In genomic region chr2:156157670-156158069, GRCh38 we compare ENCODE assay signal across 18 cellular contexts.
DNase-seq lines count a peak whose midpoint lies in the region; ATAC-seq and TF ChIP-seq lines count a peak whose summit lies in the region.
"Had no signal": no experiment of that assay in that cellular context is flagged by ENCODE, and none has a peak within 500 bp of the region (broad histone marks: within the 10 kb centered on the region; RNA-seq: fewer than 3 reads in every experiment).

No MANE protein-coding gene starts in this region.

- ATAC-seq in GM19035 (IDR thresholded peaks at IDR 0.05; ENCODE audit: unreplicated experiment) = no peak
- ATAC-seq in natural killer cell treated with Interleukin-12 subunit alpha and Interleukin-12 subunit beta and Interleukin-15 and Interleukin-18, amount 100 ng/mL, for 72 hours = no peak

- H3K9me3 ChIP-seq in endodermal cell (ENCODE audit: control insufficient read depth, low read length) = no peaks in the 10 kb centered on the region
- H3K9me3 ChIP-seq: neutrophil had no signal

- H3K27ac ChIP-seq in endodermal cell (ENCODE audit: low read depth, low read length) = no peak overlapping the region
- H3K27ac ChIP-seq: neutrophil had no signal

- H3K9me3 Mint-ChIP-seq in endodermal cell = no peaks in the 10 kb centered on the region
- H3K9me3 Mint-ChIP-seq in natural killer cell treated with Interleukin-12 subunit alpha and Interleukin-12 subunit beta and Interleukin-15 and Interleukin-18, amount 100 ng/mL, for 72 hours = no peaks in the 10 kb centered on the region
- H3K9me3 Mint-ChIP-seq: activated naive CD4-positive, alpha-beta T cell treated with anti-CD3 and anti-CD28 coated beads, Interleukin-2, amount 10 ng/mL, durations not matched to agents 7 days and 5 days; memory B cell had no signal

- H3K27me3 ChIP-seq in endodermal cell (ENCODE audit: control insufficient read depth, insufficient read depth, low read length, poor library complexity, severe bottlenecking) = no peaks in the 10 kb centered on the region
- H3K27me3 ChIP-seq: neutrophil had no signal

- H3K36me3 Mint-ChIP-seq in endodermal cell (ENCODE audit: low read depth) = no peaks in the 10 kb centered on the region
- no peaks in the 10 kb centered on the region for H3K36me3 Mint-ChIP-seq in natural killer cell treated with Interleukin-12 subunit alpha and Interleukin-12 subunit beta and Interleukin-15 and Interleukin-18, amount 100 ng/mL, for 72 hours
- H3K36me3 Mint-ChIP-seq: activated naive CD4-positive, alpha-beta T cell treated with anti-CD3 and anti-CD28 coated beads, Interleukin-2, amount 10 ng/mL, durations not matched to agents 7 days and 5 days; CD4-positive, alpha-beta memory T cell; memory B cell had no signal

- no peak overlapping the region for H3K4me3 ChIP-seq in endodermal cell (ENCODE audit: low read length)

- H3K27ac Mint-ChIP-seq in endodermal cell = no peak overlapping the region
- H3K27ac Mint-ChIP-seq in natural killer cell treated with Interleukin-12 subunit alpha and Interleukin-12 subunit beta and Interleukin-15 and Interleukin-18, amount 100 ng/mL, for 72 hours = no peak overlapping the region
- H3K27ac Mint-ChIP-seq: activated naive CD4-positive, alpha-beta T cell treated with anti-CD3 and anti-CD28 coated beads, Interleukin-2, amount 10 ng/mL, durations not matched to agents 7 days and 5 days; CD4-positive, alpha-beta memory T cell; memory B cell had no signal

- DNase-seq in NCI-H2171 treated with DMSO at 0.1 percent for 48 hours (lab: John Stamatoyannopoulos, UW) (peak; percentile 32), NCI-H2171 (lab: John Stamatoyannopoulos, UW) (no peak), MV-4-11 (lab: John Stamatoyannopoulos, UW) (peak; percentile 14), endodermal cell (no peak), pons (ENCODE audit: low spot score) (peak; percentile 6), AG08396 (ENCODE audit: low spot score) (no peak)
- DNase-seq in natural killer cell treated with Interleukin-12 subunit alpha and Interleukin-12 subunit beta and Interleukin-15 and Interleukin-18, amount 100 ng/mL, for 72 hours (ENCODE audit: low spot score) = no peak
- DNase-seq: activated naive CD4-positive, alpha-beta T cell treated with anti-CD3 and anti-CD28 coated beads, Interleukin-2, amount 10 ng/mL, durations not matched to agents 7 days and 5 days; CD4-positive, alpha-beta memory T cell; effector CD4-positive, alpha-beta T cell; GDM1; NCI-H510A treated with DMSO at 0.1 percent for 48 hours; stimulated activated CD4-positive, alpha-beta T cell treated with anti-CD3 and anti-CD28 coated beads, Interleukin-2, amount 100 ng/mL, for 48 hours; stimulated activated CD8-positive, alpha-beta memory T cell treated with anti-CD3 and anti-CD28 coated beads, Interleukin-4, amount 100 ng/mL, for 48 hours; T-helper 1 cell had no signal

- TF ChIP-seq CTCF in endodermal cell (conservative IDR thresholded peaks at IDR 0.05) = peak; percentile 20

- no peaks in the 10 kb centered on the region for H3K27me3 Mint-ChIP-seq in endodermal cell (ENCODE audit: insufficient read depth)
- H3K27me3 Mint-ChIP-seq in natural killer cell treated with Interleukin-12 subunit alpha and Interleukin-12 subunit beta and Interleukin-15 and Interleukin-18, amount 100 ng/mL, for 72 hours = peaks cover 7 to 30% of the 10 kb centered on the region in 2 donors
- H3K27me3 Mint-ChIP-seq: activated naive CD4-positive, alpha-beta T cell treated with anti-CD3 and anti-CD28 coated beads, Interleukin-2, amount 10 ng/mL, durations not matched to agents 7 days and 5 days had no signal

- H3K9ac ChIP-seq in endodermal cell (ENCODE audit: extremely low read depth, low read length, poor library complexity, severe bottlenecking) = no peak overlapping the region

- H3K36me3 ChIP-seq in endodermal cell (ENCODE audit: control insufficient read depth, insufficient read depth, low read length) = no peaks in the 10 kb centered on the region
- H3K36me3 ChIP-seq: neutrophil had no signal

- H3K4me1 Mint-ChIP-seq in endodermal cell = peaks cover 5% of the 10 kb centered on the region
- H3K4me1 Mint-ChIP-seq in natural killer cell treated with Interleukin-12 subunit alpha and Interleukin-12 subunit beta and Interleukin-15 and Interleukin-18, amount 100 ng/mL, for 72 hours (ENCODE audit: low read depth in 2 of 2) = no peaks in the 10 kb centered on the region
- H3K4me1 Mint-ChIP-seq: activated naive CD4-positive, alpha-beta T cell treated with anti-CD3 and anti-CD28 coated beads, Interleukin-2, amount 10 ng/mL, durations not matched to agents 7 days and 5 days; CD4-positive, alpha-beta memory T cell; memory B cell had no signal

- H3K4me3 Mint-ChIP-seq in endodermal cell = no peak overlapping the region
- no peak overlapping the region for H3K4me3 Mint-ChIP-seq in natural killer cell treated with Interleukin-12 subunit alpha and Interleukin-12 subunit beta and Interleukin-15 and Interleukin-18, amount 100 ng/mL, for 72 hours
- H3K4me3 Mint-ChIP-seq: activated naive CD4-positive, alpha-beta T cell treated with anti-CD3 and anti-CD28 coated beads, Interleukin-2, amount 10 ng/mL, durations not matched to agents 7 days and 5 days; CD4-positive, alpha-beta memory T cell; memory B cell had no signal

- WGBS in endodermal cell (ENCODE audit: insufficient coverage in 1 of 2, insufficient read length in 1 of 2), 2 experiments = no CpG with 5 or more reads among the region's 1 CpG

- H3K4me1 ChIP-seq in endodermal cell (ENCODE audit: control insufficient read depth, insufficient read depth, low read length) = no peaks in the 10 kb centered on the region

Comparison
In these comparisons a context has a peak if more than half of its experiments do, and no peak if none do; other contexts are left out.
1. DNase-seq: peak in NCI-H2171 treated with DMSO at 0.1 percent for 48 hours (single experiment), MV-4-11 (single experiment) and pons (single experiment); none in NCI-H2171 (single experiment), endodermal cell (single experiment), AG08396 (single experiment) and natural killer cell treated with Interleukin-12 subunit alpha and Interleukin-12 subunit beta and Interleukin-15 and Interleukin-18, amount 100 ng/mL, for 72 hours (single experiment).